In genomic region chr5:174570662-174571061, GRCh38 we compare ENCODE assay signal across 17 cellular contexts.
DNase-seq lines count a peak whose midpoint lies in the region; ATAC-seq and TF ChIP-seq lines count a peak whose summit lies in the region.
"Had no signal": no experiment of that assay in that cellular context is flagged by ENCODE, and none has a peak within 500 bp of the region (broad histone marks: within the 10 kb centered on the region; RNA-seq: fewer than 3 reads in every experiment).

No MANE protein-coding gene starts in this region.

- TF ChIP-seq CTCF in Panc1 (IDR thresholded peaks at IDR 0.05) (no peak), osteocyte (IDR thresholded peaks at IDR 0.05) (no peak), GM23338 (conservative IDR thresholded peaks at IDR 0.05; ENCODE audit: low read depth in 2 of 2) (no peak)
- no peak for TF ChIP-seq CTCF in CD8-positive, alpha-beta T cell (IDR thresholded peaks at IDR 0.05)

- H3K9me3 Mint-ChIP-seq in osteocyte (ENCODE audit: unreplicated experiment) (no peaks in the 10 kb centered on the region), GM23338 (no peaks in the 10 kb centered on the region)
- peaks cover 2% of the 10 kb centered on the region for H3K9me3 Mint-ChIP-seq in CD8-positive, alpha-beta T cell
- H3K9me3 Mint-ChIP-seq: H9 had no signal

- H4K20me1 ChIP-seq in GM23338 (replicated peaks; ENCODE audit: insufficient read depth) = no peaks in the 10 kb centered on the region

- no peaks in the 10 kb centered on the region for H3F3A ChIP-seq in GM23338 (replicated peaks; ENCODE audit: low read depth)

- H3K36me3 ChIP-seq in Panc1 (ENCODE audit: control insufficient read depth, insufficient read depth, low read length) (no peaks in the 10 kb centered on the region), GM23338 (ENCODE audit: insufficient read depth) (no peaks in the 10 kb centered on the region)
- H3K36me3 ChIP-seq in CD8-positive, alpha-beta T cell (ENCODE audit: insufficient read depth, low read length) = no peaks in the 10 kb centered on the region
- H3K36me3 ChIP-seq: BE2C had no signal

- H3K4me1 Mint-ChIP-seq in osteocyte (ENCODE audit: unreplicated experiment) (peaks cover 61% of the 10 kb centered on the region), GM23338 (peaks cover 7% of the 10 kb centered on the region; the same call in 1 of the 3 replicates)
- no peaks in the 10 kb centered on the region for H3K4me1 Mint-ChIP-seq in CD8-positive, alpha-beta T cell (ENCODE audit: low read depth)
- H3K4me1 Mint-ChIP-seq: CD4-positive, CD25-positive, alpha-beta regulatory T cell had no signal

- no peaks in the 10 kb centered on the region for H3K9me3 ChIP-seq in Panc1 (ENCODE audit: control insufficient read depth, insufficient read depth, low read depth, low read length)
- no peaks in the 10 kb centered on the region for H3K9me3 ChIP-seq in CD8-positive, alpha-beta T cell (ENCODE audit: low read length)
- H3K9me3 ChIP-seq: BE2C, Caco-2 had no signal

- POLR2A ChIA-PET in Panc1 (lab: Charles Lee) = no interaction called here
- POLR2A ChIA-PET in CD8-positive, alpha-beta T cell (lab: Charles Lee) = no interaction called here

- H3K36me3 Mint-ChIP-seq in osteocyte (ENCODE audit: unreplicated experiment) (no peaks in the 10 kb centered on the region), GM23338 (ENCODE audit: low read depth) (no peaks in the 10 kb centered on the region)
- no peaks in the 10 kb centered on the region for H3K36me3 Mint-ChIP-seq in CD8-positive, alpha-beta T cell
- H3K36me3 Mint-ChIP-seq: CD4-positive, CD25-positive, alpha-beta regulatory T cell had no signal

- DNase-seq in Panc1 (ENCODE audit: low read depth, low spot score) = no peak
- peak; percentile 31 for DNase-seq in astrocyte of the hippocampus (ENCODE audit: low read depth, low spot score)
- no peak for DNase-seq in osteocyte (ENCODE audit: extremely low spot score, unreplicated experiment)
- no peak for DNase-seq in GM23338 (ENCODE audit: low spot score)
- DNase-seq in CD8-positive, alpha-beta T cell = no peak
- DNase-seq: ACHN; BE2C; C1 segment of cervical spinal cord; Caco-2; CD4-positive, CD25-positive, alpha-beta regulatory T cell; DMS153; DMS79; GDM1; H9 had no signal

- H3K4me1 ChIP-seq in Panc1 (ENCODE audit: control insufficient read depth, insufficient read depth, low read length) = peaks cover 37% of the 10 kb centered on the region
- H3K4me1 ChIP-seq in GM23338 (ENCODE audit: insufficient read depth) = no peaks in the 10 kb centered on the region
- H3K4me1 ChIP-seq in CD8-positive, alpha-beta T cell (ENCODE audit: insufficient read depth, low read length) = no peaks in the 10 kb centered on the region
- H3K4me1 ChIP-seq: Caco-2 had no signal

- no TSS peak for BruUV-seq in Panc1 (replicated peaks; lab: Mats Ljungman, UMichigan)

- intact Hi-C loops in Panc1 (cut with micrococcal nuclease; ENCODE audit: unreplicated experiment) = no loop called here
- intact Hi-C loops in CD8-positive, alpha-beta T cell (cut with DNase I, micrococcal nuclease) = no loop called here

- CTCF ChIA-PET in Panc1 (lab: Charles Lee) = no interaction called here
- CTCF ChIA-PET in CD8-positive, alpha-beta T cell (lab: Charles Lee) = no interaction called here

- ATAC-seq in Panc1 = no peak
- ATAC-seq in GM23338 = no peak
- ATAC-seq in CD8-positive, alpha-beta T cell = no peak
- ATAC-seq in HG02610 (IDR thresholded peaks at IDR 0.05; ENCODE audit: unreplicated experiment) = no peak
- ATAC-seq: K562 had no signal

- H3K4me3 Mint-ChIP-seq in osteocyte (ENCODE audit: unreplicated experiment) (no peak overlapping the region), GM23338 (no peak overlapping the region)
- no peak overlapping the region for H3K4me3 Mint-ChIP-seq in CD8-positive, alpha-beta T cell
- H3K4me3 Mint-ChIP-seq: CD4-positive, CD25-positive, alpha-beta regulatory T cell; H9 had no signal

- no peak overlapping the region for H3K4me2 ChIP-seq in GM23338

- no peaks in the 10 kb centered on the region for H3K9me2 ChIP-seq in GM23338 (ENCODE audit: insufficient read depth)

- H2AFZ ChIP-seq in GM23338 = no peak overlapping the region

- H3K27me3 ChIP-seq in Panc1 (ENCODE audit: control insufficient read depth, insufficient read depth, low read length) (no peaks in the 10 kb centered on the region), GM23338 (ENCODE audit: insufficient read depth) (no peaks in the 10 kb centered on the region)
- no peaks in the 10 kb centered on the region for H3K27me3 ChIP-seq in CD8-positive, alpha-beta T cell (ENCODE audit: insufficient read depth, low read length)
- H3K27me3 ChIP-seq: BE2C had no signal

- peak overlapping the region; percentile 59; the same call in 1 of the 2 replicates for H3K27ac ChIP-seq in Panc1 (ENCODE audit: low read length)
- no peak overlapping the region for H3K27ac ChIP-seq in GM23338 (ENCODE audit: low read depth)
- no peak overlapping the region for H3K27ac ChIP-seq in CD8-positive, alpha-beta T cell (ENCODE audit: low read depth, low read length)
- H3K27ac ChIP-seq: HL-60 had no signal

- H3K27me3 Mint-ChIP-seq in osteocyte (ENCODE audit: unreplicated experiment) (no peaks in the 10 kb centered on the region), GM23338 (ENCODE audit: insufficient read depth, low read depth, poor library complexity) (no peaks in the 10 kb centered on the region)
- peaks cover 5% of the 10 kb centered on the region for H3K27me3 Mint-ChIP-seq in CD8-positive, alpha-beta T cell (ENCODE audit: low read depth)
- H3K27me3 Mint-ChIP-seq: CD4-positive, CD25-positive, alpha-beta regulatory T cell had no signal

- H3K27ac Mint-ChIP-seq in osteocyte (ENCODE audit: unreplicated experiment) (peak overlapping the region; percentile 77), GM23338 (no peak overlapping the region)
- H3K27ac Mint-ChIP-seq in CD8-positive, alpha-beta T cell = no peak overlapping the region
- H3K27ac Mint-ChIP-seq: CD4-positive, CD25-positive, alpha-beta regulatory T cell had no signal

- H3K79me2 ChIP-seq in GM23338 (replicated peaks; ENCODE audit: insufficient read depth) = no peaks in the 10 kb centered on the region

- in situ Hi-C loops in Panc1 (cut with HindIII; ENCODE audit: low pct_unique_long_range_greater_than_20kb, low sequenced_read_pairs) = no loop called here

- H3K4me3 ChIP-seq in Panc1 (ENCODE audit: low read depth in 2 of 2, low read length in 2 of 2) (no peak overlapping the region), GM23338 (no peak overlapping the region)
- no peak overlapping the region for H3K4me3 ChIP-seq in CD8-positive, alpha-beta T cell (ENCODE audit: low read depth, low read length)
- H3K4me3 ChIP-seq: K562 had no signal

TF ChIP-seq in GM23338, 12 proteins besides CTCF, POLR2A, EP300 and RAD21:
- TF ChIP-seq EZH2phosphoT487 (IDR thresholded peaks at IDR 0.05; ENCODE audit: unreplicated experiment) (no peak), ETS1 (IDR thresholded peaks at IDR 0.05) (no peak), ZNF331 (CRISPR knock-in tag; IDR thresholded peaks at IDR 0.05; ENCODE audit: low read depth) (no peak), REST (IDR thresholded peaks at IDR 0.05; ENCODE audit: unreplicated experiment) (no peak), STAT1 (IDR thresholded peaks at IDR 0.05; ENCODE audit: unreplicated experiment) (no peak), EZH2 (IDR thresholded peaks at IDR 0.05; ENCODE audit: low read depth, unreplicated experiment) (no peak), CREB1 (CRISPR knock-in tag; IDR thresholded peaks at IDR 0.05; ENCODE audit: low read depth) (no peak)
